In the genomic region with DNA sequence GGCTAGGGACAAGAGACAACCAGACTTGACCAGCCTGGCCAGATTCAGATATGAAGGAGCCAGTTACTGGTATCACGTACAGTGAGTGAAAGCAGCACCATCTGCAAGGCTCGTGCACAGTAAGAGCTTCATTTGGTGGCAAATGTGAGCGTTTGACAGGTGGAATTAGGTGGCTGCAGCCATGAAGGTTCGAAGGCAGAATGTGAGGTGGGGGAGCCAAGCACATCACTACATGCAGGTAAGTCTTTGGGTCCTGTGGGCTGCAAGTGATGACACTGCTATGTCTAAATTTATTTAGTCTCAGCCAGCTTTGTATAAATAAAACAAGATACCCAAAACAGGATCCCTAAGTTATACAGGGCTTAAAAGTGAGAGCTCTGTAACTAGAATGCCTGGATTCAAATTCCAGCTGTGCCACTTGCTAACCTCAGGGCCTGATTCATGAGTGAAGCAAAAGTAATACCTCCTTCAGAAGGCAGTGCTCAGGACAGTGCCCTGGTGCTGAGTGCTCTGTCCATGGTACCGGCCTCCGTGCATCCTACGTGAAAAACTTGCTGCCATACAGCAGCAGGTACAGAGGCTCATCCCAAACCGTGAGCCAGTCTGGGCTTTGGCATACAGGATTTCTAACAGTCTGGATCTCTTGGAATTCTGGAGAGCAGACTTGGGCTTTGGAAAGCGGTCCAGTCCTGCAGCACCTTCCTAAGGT, we compare ENCODE assay signal across 11 cellular contexts. TPM values are rescaled to one million over a fixed set of nuclear protein-coding genes. Genes with fewer than 3 reads are reported as not detected.
DNase-seq lines count a peak whose midpoint lies in the region; ATAC-seq and TF ChIP-seq lines count a peak whose summit lies in the region.
"Had no signal": no experiment of that assay in that cellular context is flagged by ENCODE, and none has a peak within 500 bp of the region (broad histone marks: within the 10 kb centered on the region; RNA-seq: fewer than 3 reads in every experiment).

No MANE protein-coding gene starts in this region.

- peaks cover 0 to 8% of the 10 kb centered on the region in 2 donors for H3K4me1 ChIP-seq in left lung

- H3K27ac ChIP-seq in left lung, result no peak overlapping the region
- H3K27ac ChIP-seq: body of pancreas, VCaP had no signal

- TF ChIP-seq CTCF in left lung (IDR thresholded peaks at IDR 0.05), result no peak

- DNase-seq in ELR (ENCODE audit: low read depth) (peak; percentile 45), Kasumi-1 (lab: John Stamatoyannopoulos, UW) (peak; percentile 41 to 61), T47D (ENCODE audit: low read depth in 1 of 2, low spot score in 1 of 2) (peak; percentile 20 to 61), left lung (no peak), GDM1 (lab: John Stamatoyannopoulos, UW) (no peak), NCI-H82 treated with DMSO at 0.1 percent for 48 hours (lab: John Stamatoyannopoulos, UW; ENCODE audit: unreplicated experiment) (no peak)
- DNase-seq: body of pancreas, hypothalamus, NCI-H748 treated with DMSO at 0.1 percent for 48 hours had no signal

- H3K27me3 ChIP-seq in left lung, result peaks cover 0 to 9% of the 10 kb centered on the region in 2 donors
- H3K27me3 ChIP-seq: body of pancreas had no signal

- ATAC-seq in left lung (peak; percentile 29), GM19351 (IDR thresholded peaks at IDR 0.05; ENCODE audit: unreplicated experiment) (no peak)
- ATAC-seq: body of pancreas had no signal

- no peak overlapping the region for H3K4me3 ChIP-seq in left lung
- H3K4me3 ChIP-seq: body of pancreas had no signal

- in situ Hi-C loops in T47D (cut with HindIII; ENCODE audit: low pct_unique_long_range_greater_than_20kb, low sequenced_read_pairs), result no loop called here

- intact Hi-C loops in left lung (cut with DNase I), result loop anchor here (5.0 to 10.0 kb wide), 2 partner anchors 172 to 174 kb away; no protein-coding TSS in a partner anchor

- peaks cover 0 to 63% of the 10 kb centered on the region in 2 donors for H3K36me3 ChIP-seq in left lung

- H3K9me3 ChIP-seq in left lung, result no peaks in the 10 kb centered on the region
- H3K9me3 ChIP-seq: body of pancreas had no signal

RNA-seq across cellular contexts. Expression of gene DDX18, which starts 18.6 kb away (rescaled TPM):
- 10 to 100 TPM; 39.1 to 55.7 TPM for total RNA-seq in left lung

Comparison
In these comparisons a context has a peak if more than half of its experiments do, and no peak if none do; other contexts are left out.
1. DNase-seq: peak in ELR (single experiment), Kasumi-1 (2 of 2) and T47D (2 of 2); none in left lung (0 of 2), GDM1 (single experiment) and NCI-H82 treated with DMSO at 0.1 percent for 48 hours (single experiment).